29 cellular contexts compared by ENCODE assay signal in the genomic region with DNA sequence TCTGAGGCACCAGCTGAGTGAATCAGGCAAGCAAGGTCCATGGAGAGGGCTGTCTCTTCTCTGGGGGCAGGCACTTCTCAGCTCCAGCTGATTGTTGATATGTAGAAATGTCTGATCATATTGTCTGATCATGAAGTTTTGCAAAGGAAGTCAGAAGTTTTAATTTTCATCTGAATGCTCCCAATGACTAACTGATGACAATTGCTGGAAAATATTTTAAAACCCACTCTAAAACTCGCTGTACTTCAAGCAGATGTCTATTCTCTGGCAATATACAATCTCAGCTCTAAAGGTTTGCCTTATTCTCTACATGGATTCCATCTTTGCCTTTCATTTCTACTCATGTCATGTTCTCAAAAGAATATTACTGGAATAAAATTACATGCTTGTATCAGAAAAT. TPM values are rescaled to one million over a fixed set of nuclear protein-coding genes. Genes with fewer than 3 reads are reported as not detected.
DNase-seq lines count a peak whose midpoint lies in the region; ATAC-seq and TF ChIP-seq lines count a peak whose summit lies in the region.
"Had no signal": no experiment of that assay in that cellular context is flagged by ENCODE, and none has a peak within 500 bp of the region (broad histone marks: within the 10 kb centered on the region; RNA-seq: fewer than 3 reads in every experiment).

No MANE protein-coding gene starts in this region.

- ATAC-seq in upper lobe of left lung (ENCODE audit: low FRiP score in 2 of 2): no peak
- ATAC-seq: left lung; PC-3; Right ventricle myocardium inferior; stimulated activated naive CD8-positive, alpha-beta T cell treated with anti-CD3 and anti-CD28 coated beads, Interleukin-15, amount 100 ng/mL, for 72 hours had no signal

- H3K36me3 ChIP-seq in GM23248 (ENCODE audit: low read depth) (no peaks in the 10 kb centered on the region; the same call in 1 of the 2 replicates), adipocyte (ENCODE audit: control insufficient read depth, insufficient read depth, low read length, severe bottlenecking) (no peaks in the 10 kb centered on the region), upper lobe of left lung (no peaks in the 10 kb centered on the region), endodermal cell (ENCODE audit: control insufficient read depth, insufficient read depth, low read length) (no peaks in the 10 kb centered on the region)
- H3K36me3 ChIP-seq: left lung, right atrium auricular region, spleen, vagina had no signal

- H3K4me2 ChIP-seq in GM23248 (ENCODE audit: unreplicated experiment): no peak overlapping the region

- no peaks in the 10 kb centered on the region for H3K9me2 ChIP-seq in GM23248 (ENCODE audit: insufficient read depth)

- H2AFZ ChIP-seq in GM23248: no peak overlapping the region

- H3K9me3 Mint-ChIP-seq in endodermal cell: peaks cover 10% of the 10 kb centered on the region
- H3K9me3 Mint-ChIP-seq: stimulated activated naive CD8-positive, alpha-beta T cell treated with anti-CD3 and anti-CD28 coated beads, Interleukin-15, amount 100 ng/mL, for 72 hours had no signal

- H3K27me3 ChIP-seq in GM23248 (replicated peaks; ENCODE audit: insufficient read depth) (no peaks in the 10 kb centered on the region), adipocyte (replicated peaks; ENCODE audit: control insufficient read depth, insufficient read depth, low read length) (no peaks in the 10 kb centered on the region), upper lobe of left lung (no peaks in the 10 kb centered on the region), endodermal cell (ENCODE audit: control insufficient read depth, insufficient read depth, low read length, poor library complexity, severe bottlenecking) (no peaks in the 10 kb centered on the region)
- H3K27me3 ChIP-seq: left lung, right atrium auricular region, spleen, vagina had no signal

- in situ Hi-C loops in GM23248 (cut with MboI): no loop called here

- H3K4me1 ChIP-seq in GM23248 (ENCODE audit: insufficient read depth) (peaks cover 3% of the 10 kb centered on the region; the same call in 1 of the 2 replicates), adipocyte (ENCODE audit: control insufficient read depth, insufficient read depth, low read length) (peaks cover 3% of the 10 kb centered on the region), upper lobe of left lung (no peaks in the 10 kb centered on the region), endodermal cell (ENCODE audit: control insufficient read depth, insufficient read depth, low read length) (no peaks in the 10 kb centered on the region)
- H3K4me1 ChIP-seq: left lung, right atrium auricular region, spleen had no signal

- H3K4me3 Mint-ChIP-seq in endodermal cell: no peak overlapping the region
- H3K4me3 Mint-ChIP-seq: stimulated activated naive CD8-positive, alpha-beta T cell treated with anti-CD3 and anti-CD28 coated beads, Interleukin-15, amount 100 ng/mL, for 72 hours had no signal

- no peak overlapping the region for H3K27ac Mint-ChIP-seq in endodermal cell
- H3K27ac Mint-ChIP-seq: stimulated activated naive CD8-positive, alpha-beta T cell treated with anti-CD3 and anti-CD28 coated beads, Interleukin-15, amount 100 ng/mL, for 72 hours had no signal

- H3K4me3 ChIP-seq in GM23248 (no peak overlapping the region), adipocyte (ENCODE audit: low read length) (no peak overlapping the region), upper lobe of left lung (no peak overlapping the region), endodermal cell (ENCODE audit: low read length) (no peak overlapping the region)
- H3K4me3 ChIP-seq: left lung, right atrium auricular region, spleen, vagina had no signal

- TF ChIP-seq EP300 in upper lobe of left lung (IDR thresholded peaks at IDR 0.05): no peak

- H3K27me3 Mint-ChIP-seq in endodermal cell (ENCODE audit: insufficient read depth): no peaks in the 10 kb centered on the region

- H3K9ac ChIP-seq in GM23248 (no peak overlapping the region), adipocyte (ENCODE audit: low read length) (no peak overlapping the region), endodermal cell (ENCODE audit: extremely low read depth, low read length, poor library complexity, severe bottlenecking) (no peak overlapping the region)

- no peaks in the 10 kb centered on the region for H4K20me1 ChIP-seq in GM23248 (ENCODE audit: insufficient read depth)

- H3K9me3 ChIP-seq in GM23248 (ENCODE audit: low read depth): no peaks in the 10 kb centered on the region
- no peaks in the 10 kb centered on the region for H3K9me3 ChIP-seq in adipocyte (ENCODE audit: control insufficient read depth, low read length)
- no peaks in the 10 kb centered on the region for H3K9me3 ChIP-seq in upper lobe of left lung
- H3K9me3 ChIP-seq in endodermal cell (ENCODE audit: control insufficient read depth, low read length): no peaks in the 10 kb centered on the region
- H3K9me3 ChIP-seq: right atrium auricular region, vagina had no signal

- no peaks in the 10 kb centered on the region for H3K79me2 ChIP-seq in GM23248 (ENCODE audit: insufficient read depth)

- peaks cover 3% of the 10 kb centered on the region for H3K36me3 Mint-ChIP-seq in endodermal cell (ENCODE audit: low read depth)

- WGBS in GM23248 (ENCODE audit: low coverage in 1 of 2, low lambda C conversion rate in 2 of 2, missing lambda C conversion rate in 2 of 2), 2 experiments: 22 to 26% methylated on average over 1 of the region's 1 CpG
- 88 to 93% methylated on average over 1 of the region's 1 CpG for WGBS in upper lobe of left lung, 2 donors
- WGBS in endodermal cell (ENCODE audit: insufficient coverage in 1 of 2, insufficient read length in 1 of 2), 2 experiments: 88 to 90% methylated on average over 1 of the region's 1 CpG

- no peak overlapping the region for H3K27ac ChIP-seq in GM23248
- H3K27ac ChIP-seq in upper lobe of left lung: no peak overlapping the region
- no peak overlapping the region for H3K27ac ChIP-seq in endodermal cell (ENCODE audit: low read depth, low read length)
- H3K27ac ChIP-seq: C4-2B, left lung, right atrium auricular region, spleen, vagina had no signal

- TF ChIP-seq CTCF in upper lobe of left lung (IDR thresholded peaks at IDR 0.05): no peak
- TF ChIP-seq CTCF in endodermal cell (conservative IDR thresholded peaks at IDR 0.05): no peak

- DNase-seq in GM23248 (peak; percentile 35), adipocyte (ENCODE audit: low read depth) (peak; percentile 45), iris pigment epithelial cell (ENCODE audit: low read depth) (peak; percentile 74), stromal cell of bone marrow (ENCODE audit: low read depth) (peak; percentile 38), NCI-H1105 treated with DMSO at 0.1 percent for 48 hours (lab: John Stamatoyannopoulos, UW) (no peak), upper lobe of left lung (no peak), endodermal cell (no peak)
- DNase-seq: activated CD4-positive, alpha-beta T cell treated with anti-CD3 and anti-CD28 coated beads, Interleukin-2, amount 50 U/mL, for 48 hours; activated CD4-positive, CD25-positive, alpha-beta regulatory T cell treated with anti-CD3 and anti-CD28 coated beads, Interleukin-2, amount 50 U/mL, for 72 hours; activated naive CD4-positive, alpha-beta T cell; activated T-cell treated with anti-CD3 and anti-CD28 coated beads, Interleukin-2, amount 50 U/mL, for 48 hours; COR-L47; mesendoderm; NCI-H2029; NCI-H510A treated with DMSO at 0.1 percent for 48 hours; PC-3; spleen; stimulated activated CD4-positive, alpha-beta T cell treated with anti-CD3 and anti-CD28 coated beads, Interleukin-2, amount 100 ng/mL, for 48 hours; stimulated activated naive CD8-positive, alpha-beta T cell treated with anti-CD3 and anti-CD28 coated beads, Interleukin-15, amount 100 ng/mL, for 72 hours had no signal

- no peaks in the 10 kb centered on the region for H3K4me1 Mint-ChIP-seq in endodermal cell
- H3K4me1 Mint-ChIP-seq: stimulated activated naive CD8-positive, alpha-beta T cell treated with anti-CD3 and anti-CD28 coated beads, Interleukin-15, amount 100 ng/mL, for 72 hours had no signal

- H3F3A ChIP-seq in GM23248 (ENCODE audit: insufficient read depth): peaks cover 12% of the 10 kb centered on the region; the same call in 1 of the 2 replicates

- TF ChIP-seq POLR2A in upper lobe of left lung (IDR thresholded peaks at IDR 0.05): no peak

RNA-seq across cellular contexts. Expression of a gene that starts 12.7 kb away (rescaled TPM):
- 92.3 and 122 TPM in 2 replicates for total RNA-seq in GM23248 (2014; rRNA removed; shearing (Covaris generic))
- polyA plus RNA-seq in GM23248 (2016; fragmentation: Nextera tagmentation; extraction: Ambion mirVana): 43.8 and 45.2 TPM in 2 replicates
- total RNA-seq in upper lobe of left lung: 10 to 100 TPM; 29.4 to 82.5 (median 59.2) TPM
- 10 to 100 TPM in 1 of 2 donors, 1 to 10 TPM in 1; 9.7 to 16.4 TPM for total RNA-seq in endodermal cell
- 38.4 TPM for polyA plus RNA-seq in endodermal cell (2013, experiment 1 of 2)
- 42.5 TPM for polyA plus RNA-seq in endodermal cell (2013, experiment 2 of 2)

RNA-seq across cellular contexts. Expression of a gene that starts 44.0 kb away (rescaled TPM):
- total RNA-seq in GM23248 (2014; rRNA removed; shearing (Covaris generic)): not detected in 2 replicates
- polyA plus RNA-seq in GM23248 (2016; fragmentation: Nextera tagmentation; extraction: Ambion mirVana): not detected in 2 replicates
- total RNA-seq in upper lobe of left lung (1 to 10 TPM in 5 of 6 donors, not detected in 1; 1.0 to 8.0 (median 6.4) TPM), endodermal cell (1 to 10 TPM in 1 of 2 donors, under 1 TPM in 1; 0.13 to 1.9 TPM)
- polyA plus RNA-seq in endodermal cell (2013, experiment 1 of 2): not detected
- polyA plus RNA-seq in endodermal cell (2013, experiment 2 of 2): not detected
- total RNA-seq: chondrocyte; endothelial cell of umbilical vein; fibroblast of lung; PC-3; T-helper 2 cell treated with Interferon-gamma antibody and Interleukin-4, amounts not matched to agents 100 ng/mL and 5 ng/mL, for 36 hours; vagina had no signal
- polyA plus RNA-seq: AG04450, endothelial cell of umbilical vein, fibroblast of lung had no signal

Comparison
In these comparisons a context has a peak if more than half of its experiments do, and no peak if none do; other contexts are left out.
1. DNase-seq: peak in GM23248 (single experiment), adipocyte (single experiment), iris pigment epithelial cell (single experiment) and stromal cell of bone marrow (single experiment); none in NCI-H1105 treated with DMSO at 0.1 percent for 48 hours (single experiment), upper lobe of left lung (0 of 2) and endodermal cell (single experiment).